Comparison of ENCODE assay signal across 8 cellular contexts in the genomic region with DNA sequence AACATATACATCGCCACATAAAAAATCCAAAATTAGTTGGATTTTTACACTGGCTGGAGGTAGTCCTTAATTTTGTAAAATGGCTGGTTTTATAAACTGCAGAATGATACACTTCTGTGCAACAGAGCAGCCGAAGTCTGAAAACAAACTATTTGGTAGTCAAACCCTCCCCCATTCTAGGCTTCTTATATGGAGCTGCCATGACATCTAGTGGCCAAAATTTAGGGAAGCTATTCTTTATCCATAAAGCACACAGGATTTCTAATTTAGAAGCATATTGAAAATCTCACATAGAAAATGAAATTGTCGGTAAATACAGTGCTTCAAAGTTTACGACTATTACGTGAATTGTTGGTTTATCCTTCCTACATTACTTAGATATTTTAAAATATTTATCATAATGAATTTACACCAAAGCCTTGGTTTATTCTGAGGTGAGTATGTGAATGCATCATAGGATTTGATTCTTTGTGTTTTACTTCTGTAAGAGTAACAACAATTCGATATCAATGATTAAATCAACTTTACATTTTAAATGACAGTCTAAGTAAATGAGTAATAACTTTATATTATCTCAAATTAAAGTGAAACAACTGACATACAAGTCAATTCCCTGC.
DNase-seq lines count a peak whose midpoint lies in the region; ATAC-seq, FAIRE-seq and TF ChIP-seq lines count a peak whose summit lies in the region.

No MANE protein-coding gene starts in this region.

- no peaks in the 10 kb centered on the region for H3K4me1 ChIP-seq in OCI-LY1 (ENCODE audit: insufficient read depth, low read length, severe bottlenecking)

- no peak for TF ChIP-seq POLR2A in lower leg skin (IDR thresholded peaks at IDR 0.05)

- FAIRE-seq in endometrium (lab: Jason Lieb, UNC): peak; percentile 79

- H3K4me3 ChIP-seq in OCI-LY1 (ENCODE audit: low read depth, low read length, poor library complexity, severe bottlenecking) (no peak overlapping the region), lower leg skin (ENCODE audit: low read depth, poor library complexity, severe bottlenecking) (no peak overlapping the region)

- ATAC-seq in GM18517 (IDR thresholded peaks at IDR 0.05; ENCODE audit: unreplicated experiment) (peak; percentile 81), HG03175 (IDR thresholded peaks at IDR 0.05; ENCODE audit: unreplicated experiment) (peak; percentile 89)

- no peak overlapping the region for H2AFZ ChIP-seq in OCI-LY1 (ENCODE audit: low read length)

- no peaks in the 10 kb centered on the region for H3K36me3 Mint-ChIP-seq in nephron (ENCODE audit: low read depth)

- no peaks in the 10 kb centered on the region for H3K9me3 ChIP-seq in OCI-LY1 (ENCODE audit: low read length)

- intact Hi-C loops in lower leg skin (cut with DNase I; ENCODE audit: low total_unique reads): no loop called here

- H3K4me2 ChIP-seq in OCI-LY1 (ENCODE audit: low read length): no peak overlapping the region

- no peak overlapping the region for H3K27ac ChIP-seq in OCI-LY1 (ENCODE audit: low read depth, low read length, poor library complexity, severe bottlenecking)

- H3K4me3 Mint-ChIP-seq in nephron: no peak overlapping the region

- 17 to 19% methylated on average over 6 of the region's 6 CpGs for WGBS in lower leg skin, 2 donors

- H3K36me3 ChIP-seq in OCI-LY1 (ENCODE audit: insufficient read depth, low read length): no peaks in the 10 kb centered on the region

- peaks cover 5% of the 10 kb centered on the region for H3K27me3 Mint-ChIP-seq in nephron (ENCODE audit: low read depth)

- H3F3A ChIP-seq in OCI-LY1 (ENCODE audit: insufficient read depth, low read length): no peaks in the 10 kb centered on the region

- DNase-seq in COLO829 (ENCODE audit: low spot score) (peak; percentile 58), GDM1 (lab: John Stamatoyannopoulos, UW) (no peak), lower leg skin (ENCODE audit: low spot score in 2 of 2) (no peak)

- H4K20me1 ChIP-seq in OCI-LY1 (ENCODE audit: insufficient read depth, low read length): no peaks in the 10 kb centered on the region

- no peak overlapping the region for H3K9ac ChIP-seq in OCI-LY1 (ENCODE audit: low read length)

- no peak overlapping the region for H3K27ac Mint-ChIP-seq in nephron

- peaks cover 14% of the 10 kb centered on the region for H3K4me1 Mint-ChIP-seq in nephron

- no peaks in the 10 kb centered on the region for H3K9me2 ChIP-seq in OCI-LY1 (ENCODE audit: low read depth, low read length)

- no peaks in the 10 kb centered on the region for H3K9me3 Mint-ChIP-seq in nephron

- TF ChIP-seq CTCF in OCI-LY1 (IDR thresholded peaks at IDR 0.05; ENCODE audit: low read length): peak; percentile 58
- TF ChIP-seq CTCF in nephron (IDR thresholded peaks at IDR 0.05; ENCODE audit: unreplicated experiment in 3 of 3): peak; percentile 71 to 83 (median 76)
- no peak for TF ChIP-seq CTCF in lower leg skin (IDR thresholded peaks at IDR 0.05)

- no peaks in the 10 kb centered on the region; the same call in 1 of the 2 replicates for H3K27me3 ChIP-seq in OCI-LY1 (ENCODE audit: insufficient read depth, low read length)

- no peaks in the 10 kb centered on the region for H3K79me2 ChIP-seq in OCI-LY1 (ENCODE audit: insufficient read depth, low read length)

Comparison
In these comparisons a context has a peak if more than half of its experiments do, and no peak if none do; other contexts are left out.
1. CTCF ChIP-seq: peak in OCI-LY1 (single experiment) and nephron (3 of 3); none in lower leg skin (0 of 3).